In genomic region chr19:20923077-20923871, GRCh38 we compare ENCODE assay signal across 8 cellular contexts. TPM values are rescaled to one million over a fixed set of nuclear protein-coding genes. Genes with fewer than 3 reads are reported as not detected.
DNase-seq lines count a peak whose midpoint lies in the region; ATAC-seq and TF ChIP-seq lines count a peak whose summit lies in the region.

ZNF85 (plus strand) TSS chr19:20923251; CDS start chr19:20923401, 150 bp downstream.

- peak within 1 kb of the TSS; percentile 74 for H3K9ac ChIP-seq in muscle layer of colon (ENCODE audit: low read length)

- peaks cover 18 to 79% (median 71%) of the 10 kb centered on the region in 7 donors for H3K9me3 Mint-ChIP-seq in CD14-positive monocyte
- H3K9me3 Mint-ChIP-seq in activated T-cell treated with anti-CD3 and anti-CD28 coated beads, Interleukin-2, amount 50 U/mL, for 4 hours = no peaks in the 10 kb centered on the region

- no peaks in the 10 kb centered on the region for H3K27me3 ChIP-seq in muscle layer of colon (ENCODE audit: control insufficient read depth in 1 of 2, insufficient read depth in 2 of 2, low read length in 2 of 2)

- H3K4me1 ChIP-seq in muscle layer of colon (ENCODE audit: insufficient read depth, low read length) = no peaks in the 10 kb centered on the region

- peak within 1 kb of the TSS; percentile 94 to 96 for H3K4me3 Mint-ChIP-seq in CD14-positive monocyte
- H3K4me3 Mint-ChIP-seq in activated T-cell treated with anti-CD3 and anti-CD28 coated beads, Interleukin-2, amount 50 U/mL, for 4 hours = peak within 1 kb of the TSS; percentile 97

- H3K4me3 ChIP-seq in muscle layer of colon (ENCODE audit: low read depth in 1 of 2, low read length in 2 of 2) = peak within 1 kb of the TSS; percentile 71 to 91

- DNase-seq in CD14-positive monocyte (ENCODE audit: low spot score) (peak; percentile 71), OCI-M2 (lab: John Stamatoyannopoulos, UW; ENCODE audit: unreplicated experiment) (peak; percentile 84)
- DNase-seq in activated T-cell treated with anti-CD3 and anti-CD28 coated beads, Interleukin-2, amount 50 U/mL, for 4 hours = peak; percentile 80
- peak; percentile 71 to 82 for DNase-seq in stimulated activated CD8-positive, alpha-beta memory T cell treated with anti-CD3 and anti-CD28 coated beads, Interleukin-7, amount 100 ng/mL, for 1 hour (ENCODE audit: low read depth in 2 of 2)

- peaks cover 1 to 4% (median 2%) of the 10 kb centered on the region in 3 donors for H3K27me3 Mint-ChIP-seq in CD14-positive monocyte (ENCODE audit: low read depth in 3 of 3)
- no peaks in the 10 kb centered on the region for H3K27me3 Mint-ChIP-seq in activated T-cell treated with anti-CD3 and anti-CD28 coated beads, Interleukin-2, amount 50 U/mL, for 4 hours (ENCODE audit: low read depth)

- peak within 1 kb of the TSS; percentile 94 for H3K27ac ChIP-seq in muscle layer of colon (ENCODE audit: low read depth, low read length)

- H3K36me3 ChIP-seq in muscle layer of colon (ENCODE audit: insufficient read depth, low read length) = no peaks in the 10 kb centered on the region

- intact Hi-C loops in CD14-positive monocyte (cut with micrococcal nuclease) = no loop called here

- peaks cover 7 to 8% of the 10 kb centered on the region in 2 donors for H3K36me3 Mint-ChIP-seq in CD14-positive monocyte
- H3K36me3 Mint-ChIP-seq in activated T-cell treated with anti-CD3 and anti-CD28 coated beads, Interleukin-2, amount 50 U/mL, for 4 hours (ENCODE audit: insufficient read depth) = peaks cover under 1% of the 10 kb centered on the region

- no peaks in the 10 kb centered on the region for H3K9me3 ChIP-seq in muscle layer of colon (ENCODE audit: low read length)

- TF ChIP-seq CTCF in CD14-positive monocyte (IDR thresholded peaks at IDR 0.05) = no peak

- H3K27ac Mint-ChIP-seq in CD14-positive monocyte = peak within 1 kb of the TSS; percentile 88 to 97 (median 94)

- peak; percentile 98 for ATAC-seq in GM19397 (IDR thresholded peaks at IDR 0.05; ENCODE audit: unreplicated experiment)
- ATAC-seq in HG03571 (IDR thresholded peaks at IDR 0.05; ENCODE audit: unreplicated experiment) = peak; percentile 86
- ATAC-seq in activated T-cell treated with anti-CD3 and anti-CD28 coated beads, Interleukin-2, amount 50 U/mL, for 4 hours = peak; percentile 100
- ATAC-seq in esophagus mucosa = peak; percentile 99

- H3K4me1 Mint-ChIP-seq in CD14-positive monocyte = peaks cover 11% of the 10 kb centered on the region
- H3K4me1 Mint-ChIP-seq in activated T-cell treated with anti-CD3 and anti-CD28 coated beads, Interleukin-2, amount 50 U/mL, for 4 hours (ENCODE audit: low read depth) = peaks cover 10% of the 10 kb centered on the region

RNA-seq across cellular contexts. Expression of gene ZNF85, which starts in this region (rescaled TPM):
- polyA plus RNA-seq in CD14-positive monocyte = 1 to 10 TPM in 1 of 2 donors, under 1 TPM in 1; 0.85 to 2.8 TPM
- total RNA-seq in activated T-cell treated with anti-CD3 and anti-CD28 coated beads, Interleukin-2, amount 50 U/mL, for 4 hours = 10 to 100 TPM in 1 of 3 donors, 1 to 10 TPM in 2; 7.4 to 10.8 (median 8.2) TPM
- 2.7 TPM for total RNA-seq in esophagus mucosa

Comparison
In these comparisons a context has a peak if more than half of its experiments do, and no peak if none do; other contexts are left out.
1. Peak in every context shown above with its lines: DNase-seq, ATAC-seq, H3K4me3 ChIP-seq and H3K27ac ChIP-seq.